Comparison of ENCODE assay signal across 22 cellular contexts in genomic region chr9:86600291-86600690, GRCh38.
DNase-seq lines count a peak whose midpoint lies in the region; ATAC-seq and TF ChIP-seq lines count a peak whose summit lies in the region.
"Had no signal": no experiment of that assay in that cellular context is flagged by ENCODE, and none has a peak within 500 bp of the region (broad histone marks: within the 10 kb centered on the region; RNA-seq: fewer than 3 reads in every experiment).

No MANE protein-coding gene starts in this region.

- no peak overlapping the region for H2BK15ac ChIP-seq in neuronal stem cell (ENCODE audit: low read length)

- DNase-seq in left ventricle myocardium inferior (no peak), right cardiac atrium (no peak), astrocyte of the cerebellum (ENCODE audit: low read depth) (peak; percentile 47), iris pigment epithelial cell (ENCODE audit: low read depth) (peak; percentile 7), left lung (no peak), NCI-H748 treated with DMSO at 0.1 percent for 48 hours (lab: John Stamatoyannopoulos, UW) (no peak), stomach (no peak), neuronal stem cell (ENCODE audit: low spot score) (no peak)
- DNase-seq: activated CD4-positive, alpha-beta T cell treated with anti-CD3 and anti-CD28 coated beads for 4 hours; activated naive CD4-positive, alpha-beta T cell treated with anti-CD3 and anti-CD28 coated beads for 36 hours; brain microvascular endothelial cell; CD4-positive, alpha-beta memory T cell; effector CD8-positive, alpha-beta T cell; H7; NCI-H1092 treated with DMSO at 0.1 percent for 48 hours; NCI-H2171 treated with DMSO at 0.1 percent for 48 hours; nephron progenitor cell; T1000 had no signal

- H3K27me3 ChIP-seq in left ventricle myocardium inferior (ENCODE audit: low read depth) (peaks cover 5% of the 10 kb centered on the region), right cardiac atrium (ENCODE audit: control insufficient read depth, insufficient read depth) (no peaks in the 10 kb centered on the region), left lung (no peaks in the 10 kb centered on the region), stomach (no peaks in the 10 kb centered on the region), neuronal stem cell (ENCODE audit: control insufficient read depth in 3 of 3, insufficient read depth in 3 of 3, low read depth in 1 of 3, low read length in 3 of 3) (no peaks in the 10 kb centered on the region)
- H3K27me3 ChIP-seq: brain microvascular endothelial cell had no signal

- TF ChIP-seq EP300 in stomach (IDR thresholded peaks at IDR 0.05): no peak

- H3K18ac ChIP-seq in neuronal stem cell (ENCODE audit: low read length): no peak overlapping the region

- ATAC-seq in right cardiac atrium (no peak), left lung (no peak)
- ATAC-seq: A549, GM12878 had no signal

- no peaks in the 10 kb centered on the region for H3K79me1 ChIP-seq in neuronal stem cell (ENCODE audit: low read depth, low read length)

- intact Hi-C loops in left ventricle myocardium inferior (cut with micrococcal nuclease) (no loop called here), right cardiac atrium (cut with DNase I) (no loop called here), left lung (cut with DNase I) (no loop called here), stomach (cut with DNase I; ENCODE audit: low total_unique reads) (no loop called here)

- no peak overlapping the region for H3K4ac ChIP-seq in neuronal stem cell (ENCODE audit: low read length)

- H3K9ac ChIP-seq in neuronal stem cell (ENCODE audit: low read depth, low read length, poor library complexity): no peak overlapping the region

- H3K4me2 ChIP-seq in neuronal stem cell (ENCODE audit: insufficient read depth, low read length, poor library complexity, severe bottlenecking): no peak overlapping the region
- H3K4me2 ChIP-seq: A549 had no signal

- H3K9me3 ChIP-seq in left ventricle myocardium inferior (replicated peaks) (peaks cover 3% of the 10 kb centered on the region), right cardiac atrium (ENCODE audit: control insufficient read depth, low read length) (no peaks in the 10 kb centered on the region), left lung (no peaks in the 10 kb centered on the region), stomach (no peaks in the 10 kb centered on the region), neuronal stem cell (replicated peaks in 1 of 2; ENCODE audit: control insufficient read depth in 2 of 2, insufficient read depth in 1 of 2, low read depth in 1 of 2, low read length in 2 of 2) (peaks cover 0 to 6% of the 10 kb centered on the region in 2 donors)
- H3K9me3 ChIP-seq: A549, thoracic aorta had no signal

- TF ChIP-seq CTCF in left ventricle myocardium inferior (IDR thresholded peaks at IDR 0.05; ENCODE audit: borderline replicate concordance): no peak
- TF ChIP-seq CTCF in astrocyte of the cerebellum (IDR thresholded peaks at IDR 0.05; ENCODE audit: low read depth, low read length, missing control alignments): no peak
- no peak for TF ChIP-seq CTCF in left lung (IDR thresholded peaks at IDR 0.05)
- no peak for TF ChIP-seq CTCF in stomach (IDR thresholded peaks at IDR 0.05)

- H4K91ac ChIP-seq in neuronal stem cell (ENCODE audit: low read depth, low read length, poor library complexity): no peak overlapping the region

- H3K27ac ChIP-seq in left ventricle myocardium inferior (replicated peaks) (peak overlapping the region; percentile 41), right cardiac atrium (ENCODE audit: low read length) (no peak overlapping the region), left lung (no peak overlapping the region), stomach (no peak overlapping the region), neuronal stem cell (replicated peaks; ENCODE audit: low read length) (no peak overlapping the region)
- H3K27ac ChIP-seq: A549, brain microvascular endothelial cell, thoracic aorta had no signal

- H2BK12ac ChIP-seq in neuronal stem cell (ENCODE audit: low read length): no peak overlapping the region

- no peak overlapping the region for H2BK5ac ChIP-seq in neuronal stem cell (ENCODE audit: low read length)

- H3K14ac ChIP-seq in neuronal stem cell (ENCODE audit: low read length): no peak overlapping the region

- H2BK120ac ChIP-seq in neuronal stem cell (ENCODE audit: low read depth, low read length): no peak overlapping the region

- no peak overlapping the region for H3K4me3 ChIP-seq in left ventricle myocardium inferior
- no peak overlapping the region for H3K4me3 ChIP-seq in right cardiac atrium (ENCODE audit: low read length)
- H3K4me3 ChIP-seq in astrocyte of the cerebellum (ENCODE audit: low read depth, low read length): no peak overlapping the region
- no peak overlapping the region for H3K4me3 ChIP-seq in left lung
- H3K4me3 ChIP-seq in stomach: no peak overlapping the region
- H3K4me3 ChIP-seq in neuronal stem cell (ENCODE audit: low read length in 2 of 2): no peak overlapping the region
- H3K4me3 ChIP-seq: A549, GM12878, lung, thoracic aorta had no signal

- no peak overlapping the region for H2AFZ ChIP-seq in neuronal stem cell (ENCODE audit: low read length)

- H4K8ac ChIP-seq in neuronal stem cell (ENCODE audit: low read depth, low read length): no peak overlapping the region

- in situ Hi-C loops in astrocyte of the cerebellum (cut with HindIII; ENCODE audit: low sequenced_read_pairs): no loop called here

- no peak overlapping the region for H2AK5ac ChIP-seq in neuronal stem cell (ENCODE audit: low read depth, low read length)

- H3K23ac ChIP-seq in neuronal stem cell (ENCODE audit: low read depth, low read length, poor library complexity): no peak overlapping the region

- 38% methylated on average over 3 of the region's 3 CpGs for WGBS in right cardiac atrium
- 39 to 52% (median 50%) methylated on average over 3 of the region's 3 CpGs for WGBS in stomach, 5 donors
- no CpG with 5 or more reads among the region's 3 CpGs for WGBS in neuronal stem cell (ENCODE audit: extremely low coverage in 2 of 2, insufficient read length in 2 of 2, insufficient replicate concordance in 1 of 2), 2 donors

- peaks cover 30% of the 10 kb centered on the region for H3K4me1 ChIP-seq in left ventricle myocardium inferior
- no peaks in the 10 kb centered on the region for H3K4me1 ChIP-seq in right cardiac atrium (ENCODE audit: control insufficient read depth, insufficient read depth, low read length)
- H3K4me1 ChIP-seq in left lung: no peaks in the 10 kb centered on the region
- no peaks in the 10 kb centered on the region for H3K4me1 ChIP-seq in stomach
- H3K4me1 ChIP-seq in neuronal stem cell (ENCODE audit: control insufficient read depth in 2 of 2, insufficient read depth in 1 of 2, low read depth in 1 of 2, low read length in 2 of 2): peaks cover 2 to 15% of the 10 kb centered on the region in 2 donors
- H3K4me1 ChIP-seq: A549 had no signal

- H3K36me3 ChIP-seq in left ventricle myocardium inferior: no peaks in the 10 kb centered on the region
- H3K36me3 ChIP-seq in left lung: no peaks in the 10 kb centered on the region
- H3K36me3 ChIP-seq in stomach: no peaks in the 10 kb centered on the region
- no peaks in the 10 kb centered on the region for H3K36me3 ChIP-seq in neuronal stem cell (replicated peaks in 1 of 2; ENCODE audit: control insufficient read depth in 2 of 2, insufficient read depth in 2 of 2, low read length in 2 of 2)
- H3K36me3 ChIP-seq: brain microvascular endothelial cell, thoracic aorta had no signal

- TF ChIP-seq POLR2A in stomach (IDR thresholded peaks at IDR 0.05): no peak

Comparison
In these comparisons a context has a peak if more than half of its experiments do, and no peak if none do; other contexts are left out.
1. DNase-seq: peak in astrocyte of the cerebellum (single experiment) and iris pigment epithelial cell (single experiment); none in left ventricle myocardium inferior (single experiment), right cardiac atrium (0 of 3), left lung (0 of 2), NCI-H748 treated with DMSO at 0.1 percent for 48 hours (single experiment), stomach (single experiment) and neuronal stem cell (single experiment).